In genomic region chr2:54569745-54570296, GRCh38 we compare ENCODE assay signal across 8 cellular contexts.
A peak's percentile ranks its signal among the peaks of the same experiment; 100 is the strongest.
DNase-seq lines count a peak whose midpoint lies in the region; ATAC-seq and TF ChIP-seq lines count a peak whose summit lies in the region.

No MANE protein-coding gene starts in this region.

- peaks cover 95% of the 10 kb centered on the region for H3K79me2 ChIP-seq in KMS-11 (ENCODE audit: insufficient read depth, low read depth)

- H3K4me1 ChIP-seq in KMS-11 (ENCODE audit: low read depth, poor library complexity, severe bottlenecking): peaks cover 100% of the 10 kb centered on the region
- peaks cover 82 to 87% of the 10 kb centered on the region in 2 donors for H3K4me1 ChIP-seq in duodenal mucosa (ENCODE audit: control insufficient read depth in 1 of 2, insufficient read depth in 2 of 2, low read length in 2 of 2)
- peaks cover 51% of the 10 kb centered on the region for H3K4me1 ChIP-seq in psoas muscle

- H3K36me3 ChIP-seq in KMS-11 (ENCODE audit: insufficient read depth) (no peaks in the 10 kb centered on the region; the same call in 1 of the 2 replicates), duodenal mucosa (ENCODE audit: control insufficient read depth in 1 of 2, insufficient read depth in 2 of 2, low read length in 2 of 2) (no peaks in the 10 kb centered on the region), psoas muscle (ENCODE audit: insufficient read depth in 1 of 2, low read depth in 1 of 2) (no peaks in the 10 kb centered on the region)

- no peaks in the 10 kb centered on the region for H4K20me1 ChIP-seq in KMS-11 (ENCODE audit: insufficient read depth)

- H3K27ac ChIP-seq in KMS-11 (peak overlapping the region; percentile 93), duodenal mucosa (ENCODE audit: low read depth, low read length) (peak overlapping the region; percentile 72), psoas muscle (peak overlapping the region; percentile 11)

- DNase-seq in psoas muscle (no peak), GM13977 (ENCODE audit: low spot score) (no peak), NCI-H2171 (lab: John Stamatoyannopoulos, UW) (no peak), GOT3 (lab: John Stamatoyannopoulos, UW) (no peak)

- ATAC-seq in GM18907 (IDR thresholded peaks at IDR 0.05; ENCODE audit: unreplicated experiment) (peak; percentile 14), psoas muscle (no peak), GM21737 (IDR thresholded peaks at IDR 0.05; ENCODE audit: unreplicated experiment) (no peak)

- H3K27me3 ChIP-seq in KMS-11 (ENCODE audit: insufficient read depth, low read depth): no peaks in the 10 kb centered on the region
- H3K27me3 ChIP-seq in duodenal mucosa (ENCODE audit: control insufficient read depth in 1 of 2, insufficient read depth in 2 of 2, low read length in 2 of 2): no peaks in the 10 kb centered on the region
- no peaks in the 10 kb centered on the region for H3K27me3 ChIP-seq in psoas muscle (ENCODE audit: insufficient read depth in 3 of 3, low read length in 2 of 3)

- 87 to 94% (median 91%) methylated on average over 3 of the region's 3 CpGs for WGBS in psoas muscle, 3 donors

- in situ Hi-C loops in GM13977 (cut with MboI; ENCODE audit: low pct_unique_long_range_greater_than_20kb, low sequenced_read_pairs, unreplicated experiment): no loop called here

- peak overlapping the region; percentile 2 for H3K4me3 ChIP-seq in KMS-11 (IDR thresholded peaks at IDR 0.05; ENCODE audit: insufficient read depth, low read depth, low read length)
- H3K4me3 ChIP-seq in duodenal mucosa (ENCODE audit: low read depth in 1 of 2, low read length in 2 of 2): peak overlapping the region; percentile 28 to 50
- no peak overlapping the region for H3K4me3 ChIP-seq in psoas muscle

- intact Hi-C loops in psoas muscle (cut with DNase I): no loop called here

- H3K9me3 ChIP-seq in duodenal mucosa (ENCODE audit: control insufficient read depth in 1 of 2, low read length in 2 of 2) (no peaks in the 10 kb centered on the region), psoas muscle (no peaks in the 10 kb centered on the region)

- peak overlapping the region; percentile 86 for H3K4me2 ChIP-seq in KMS-11

- H3K9ac ChIP-seq in KMS-11 (peak overlapping the region; percentile 64), duodenal mucosa (ENCODE audit: low read depth in 1 of 2, low read length in 2 of 2) (peak overlapping the region; percentile 45 to 69)

- no peak overlapping the region for H2AFZ ChIP-seq in KMS-11 (ENCODE audit: low read depth)

- no peak for TF ChIP-seq CTCF in KMS-11 (conservative IDR thresholded peaks at IDR 0.05; ENCODE audit: low read depth, low read length)
- no peak for TF ChIP-seq CTCF in psoas muscle (IDR thresholded peaks at IDR 0.05)
- no peak for TF ChIP-seq CTCF in GM13977 (IDR thresholded peaks at IDR 0.05; ENCODE audit: extremely low read depth, insufficient read depth, missing control alignments)

Comparison
In these comparisons a context has a peak if more than half of its experiments do, and no peak if none do; other contexts are left out.
1. H3K27ac ChIP-seq: peak in every context shown above with its lines; median percentile 93 in KMS-11; 72 in duodenal mucosa; 11 in psoas muscle.